ENCODE assay signal across 16 cellular contexts in the genomic region with DNA sequence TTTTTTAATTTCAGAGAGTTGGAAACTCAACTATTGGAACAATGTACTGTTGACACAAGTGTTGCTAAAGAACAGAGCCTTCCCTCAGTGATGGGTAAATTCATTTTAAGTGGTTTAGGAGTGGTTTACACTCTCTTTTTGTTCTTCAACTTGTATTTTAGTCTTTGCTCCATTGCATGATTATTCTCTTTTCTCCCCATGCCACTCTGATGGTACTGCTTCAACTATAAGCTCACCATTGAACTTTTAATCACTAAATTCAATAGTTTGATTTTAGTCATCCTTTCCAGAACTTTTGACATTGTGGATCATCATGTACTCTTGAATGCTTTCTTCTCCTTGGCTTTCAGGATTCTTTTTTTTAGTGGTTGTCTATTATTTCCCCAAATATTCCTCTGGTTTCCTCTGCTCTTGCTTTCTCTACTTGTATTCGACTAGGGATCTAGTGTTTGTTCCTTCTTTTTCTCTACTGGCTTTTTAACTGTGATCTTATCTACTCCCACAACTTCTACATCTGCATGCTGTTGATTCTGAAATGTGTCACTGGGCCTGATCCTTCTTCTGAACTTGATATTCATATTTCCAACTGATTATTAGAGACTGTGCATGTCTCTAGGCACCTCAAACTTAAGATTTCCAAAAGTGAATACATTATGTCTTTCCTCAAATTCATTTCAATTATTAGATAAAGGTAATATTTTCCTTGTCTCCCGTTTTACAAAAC. TPM values are rescaled to one million over a fixed set of nuclear protein-coding genes. Genes with fewer than 3 reads are reported as not detected.
DNase-seq lines count a peak whose midpoint lies in the region; ATAC-seq and TF ChIP-seq lines count a peak whose summit lies in the region.
"Had no signal": no experiment of that assay in that cellular context is flagged by ENCODE, and none has a peak within 500 bp of the region (broad histone marks: within the 10 kb centered on the region; RNA-seq: fewer than 3 reads in every experiment).

No MANE protein-coding gene starts in this region.

- intact Hi-C loops in activated CD4-positive, alpha-beta memory T cell treated with anti-CD3 and anti-CD28 coated beads for 36 hours (cut with micrococcal nuclease), result no loop called here
- intact Hi-C loops in activated T-helper 2 cell treated with anti-CD3 and anti-CD28 coated beads, Interferon-gamma antibody, Interleukin-2, Interleukin-4, amounts not matched to agents 10 μg/mL and 5 μg/mL and 100 μg/mL, durations not matched to agents 14 hours and 24 hours and 36 hours (cut with micrococcal nuclease), result no loop called here

- H3K4me3 Mint-ChIP-seq in activated CD4-positive, alpha-beta memory T cell treated with anti-CD3 and anti-CD28 coated beads for 36 hours, result no peak overlapping the region
- no peak overlapping the region for H3K4me3 Mint-ChIP-seq in activated CD4-positive, alpha-beta memory T cell treated with anti-CD3 and anti-CD28 coated beads, Interleukin-2, amount 10 ng/mL, durations not matched to agents 7 days and 5 days
- no peak overlapping the region for H3K4me3 Mint-ChIP-seq in activated T-helper 2 cell treated with anti-CD3 and anti-CD28 coated beads, Interferon-gamma antibody, Interleukin-2, Interleukin-4, amounts not matched to agents 10 μg/mL and 5 μg/mL and 100 μg/mL, durations not matched to agents 14 hours and 24 hours and 36 hours (ENCODE audit: low read depth)
- no peak overlapping the region for H3K4me3 Mint-ChIP-seq in mesothelial cell of epicardium
- H3K4me3 Mint-ChIP-seq: B cell had no signal

- peaks cover 6% of the 10 kb centered on the region for H3K4me1 Mint-ChIP-seq in activated CD4-positive, alpha-beta memory T cell treated with anti-CD3 and anti-CD28 coated beads for 36 hours (ENCODE audit: low read depth)
- H3K4me1 Mint-ChIP-seq in activated CD4-positive, alpha-beta memory T cell treated with anti-CD3 and anti-CD28 coated beads, Interleukin-2, amount 10 ng/mL, durations not matched to agents 7 days and 5 days, result peaks cover 4% of the 10 kb centered on the region
- H3K4me1 Mint-ChIP-seq in activated T-helper 2 cell treated with anti-CD3 and anti-CD28 coated beads, Interferon-gamma antibody, Interleukin-2, Interleukin-4, amounts not matched to agents 10 μg/mL and 5 μg/mL and 100 μg/mL, durations not matched to agents 14 hours and 24 hours and 36 hours (ENCODE audit: low read depth), result peaks cover 5% of the 10 kb centered on the region
- H3K4me1 Mint-ChIP-seq in mesothelial cell of epicardium, result no peaks in the 10 kb centered on the region
- H3K4me1 Mint-ChIP-seq: B cell had no signal

- peak overlapping the region; percentile 46 for H3K27ac Mint-ChIP-seq in activated CD4-positive, alpha-beta memory T cell treated with anti-CD3 and anti-CD28 coated beads for 36 hours
- H3K27ac Mint-ChIP-seq in activated CD4-positive, alpha-beta memory T cell treated with anti-CD3 and anti-CD28 coated beads, Interleukin-2, amount 10 ng/mL, durations not matched to agents 7 days and 5 days, result no peak overlapping the region
- peak overlapping the region; percentile 76 for H3K27ac Mint-ChIP-seq in activated T-helper 2 cell treated with anti-CD3 and anti-CD28 coated beads, Interferon-gamma antibody, Interleukin-2, Interleukin-4, amounts not matched to agents 10 μg/mL and 5 μg/mL and 100 μg/mL, durations not matched to agents 14 hours and 24 hours and 36 hours
- peak overlapping the region; percentile 3 for H3K27ac Mint-ChIP-seq in mesothelial cell of epicardium
- H3K27ac Mint-ChIP-seq: B cell had no signal

- no peak for ATAC-seq in GM19324 (IDR thresholded peaks at IDR 0.05; ENCODE audit: low FRiP score, unreplicated experiment)

- no peaks in the 10 kb centered on the region for H3K9me3 Mint-ChIP-seq in activated CD4-positive, alpha-beta memory T cell treated with anti-CD3 and anti-CD28 coated beads for 36 hours
- no peaks in the 10 kb centered on the region for H3K9me3 Mint-ChIP-seq in activated CD4-positive, alpha-beta memory T cell treated with anti-CD3 and anti-CD28 coated beads, Interleukin-2, amount 10 ng/mL, durations not matched to agents 7 days and 5 days
- H3K9me3 Mint-ChIP-seq in activated T-helper 2 cell treated with anti-CD3 and anti-CD28 coated beads, Interferon-gamma antibody, Interleukin-2, Interleukin-4, amounts not matched to agents 10 μg/mL and 5 μg/mL and 100 μg/mL, durations not matched to agents 14 hours and 24 hours and 36 hours, result no peaks in the 10 kb centered on the region
- peaks cover 4% of the 10 kb centered on the region for H3K9me3 Mint-ChIP-seq in mesothelial cell of epicardium

- TF ChIP-seq CTCF in mesothelial cell of epicardium (IDR thresholded peaks at IDR 0.05; ENCODE audit: unreplicated experiment), result no peak

- DNase-seq in activated CD4-positive, alpha-beta memory T cell treated with anti-CD3 and anti-CD28 coated beads for 36 hours, result no peak
- DNase-seq in activated CD4-positive, alpha-beta memory T cell treated with anti-CD3 and anti-CD28 coated beads, Interleukin-2, amount 10 ng/mL, durations not matched to agents 7 days and 5 days, result no peak
- DNase-seq in OCI-M1 (lab: John Stamatoyannopoulos, UW), result peak; percentile 55
- no peak for DNase-seq in activated T-helper 2 cell treated with anti-CD3 and anti-CD28 coated beads, Interferon-gamma antibody, Interleukin-2, Interleukin-4, amounts not matched to agents 10 μg/mL and 5 μg/mL and 100 μg/mL, durations not matched to agents 14 hours and 24 hours and 36 hours (ENCODE audit: low spot score)
- no peak for DNase-seq in mesothelial cell of epicardium (ENCODE audit: low spot score in 2 of 2, unreplicated experiment in 2 of 2)
- DNase-seq in cerebellar cortex (ENCODE audit: low spot score), result no peak
- DNase-seq: DMS 273 treated with DMSO at 0.1 percent for 48 hours, DND-41, KG1, NCI-H1105 treated with DMSO at 0.1 percent for 48 hours, NCI-H1694, NCI-H2081 treated with DMSO at 0.1 percent for 48 hours, NCI-H510A treated with DMSO at 0.1 percent for 48 hours, NCI-H774 had no signal

- peaks cover 20% of the 10 kb centered on the region for H3K36me3 Mint-ChIP-seq in activated CD4-positive, alpha-beta memory T cell treated with anti-CD3 and anti-CD28 coated beads for 36 hours
- peaks cover 32% of the 10 kb centered on the region for H3K36me3 Mint-ChIP-seq in activated CD4-positive, alpha-beta memory T cell treated with anti-CD3 and anti-CD28 coated beads, Interleukin-2, amount 10 ng/mL, durations not matched to agents 7 days and 5 days (ENCODE audit: low read depth)
- H3K36me3 Mint-ChIP-seq in activated T-helper 2 cell treated with anti-CD3 and anti-CD28 coated beads, Interferon-gamma antibody, Interleukin-2, Interleukin-4, amounts not matched to agents 10 μg/mL and 5 μg/mL and 100 μg/mL, durations not matched to agents 14 hours and 24 hours and 36 hours (ENCODE audit: low read depth), result peaks cover 40% of the 10 kb centered on the region
- H3K36me3 Mint-ChIP-seq in mesothelial cell of epicardium, result peaks cover 20% of the 10 kb centered on the region

- H3K27me3 Mint-ChIP-seq in activated CD4-positive, alpha-beta memory T cell treated with anti-CD3 and anti-CD28 coated beads for 36 hours, result no peaks in the 10 kb centered on the region
- H3K27me3 Mint-ChIP-seq in activated CD4-positive, alpha-beta memory T cell treated with anti-CD3 and anti-CD28 coated beads, Interleukin-2, amount 10 ng/mL, durations not matched to agents 7 days and 5 days, result no peaks in the 10 kb centered on the region
- no peaks in the 10 kb centered on the region for H3K27me3 Mint-ChIP-seq in activated T-helper 2 cell treated with anti-CD3 and anti-CD28 coated beads, Interferon-gamma antibody, Interleukin-2, Interleukin-4, amounts not matched to agents 10 μg/mL and 5 μg/mL and 100 μg/mL, durations not matched to agents 14 hours and 24 hours and 36 hours (ENCODE audit: low read depth)
- no peaks in the 10 kb centered on the region for H3K27me3 Mint-ChIP-seq in mesothelial cell of epicardium (ENCODE audit: low read depth)
- H3K27me3 Mint-ChIP-seq: B cell had no signal

- CTCF ChIA-PET in activated CD4-positive, alpha-beta memory T cell treated with anti-CD3 and anti-CD28 coated beads for 36 hours (lab: Charles Lee), result no interaction called here
- CTCF ChIA-PET in activated CD4-positive, alpha-beta memory T cell treated with anti-CD3 and anti-CD28 coated beads, Interleukin-2, amount 10 ng/mL, durations not matched to agents 7 days and 5 days (lab: Charles Lee), result no interaction called here

- POLR2A ChIA-PET in activated CD4-positive, alpha-beta memory T cell treated with anti-CD3 and anti-CD28 coated beads for 36 hours (lab: Charles Lee), result interaction anchor here (0.5 kb wide), 1 partner anchor 171 kb away, joined by 3 read pairs; no protein-coding TSS in a partner anchor
- POLR2A ChIA-PET in activated CD4-positive, alpha-beta memory T cell treated with anti-CD3 and anti-CD28 coated beads, Interleukin-2, amount 10 ng/mL, durations not matched to agents 7 days and 5 days (lab: Charles Lee), result interaction anchor here (1.8 kb wide), 1 partner anchor 15 kb away, joined by 5 read pairs; a partner anchor contains a TSS

RNA-seq across cellular contexts. Expression of a gene that starts 15.4 kb away (rescaled TPM):
- total RNA-seq in activated CD4-positive, alpha-beta memory T cell treated with anti-CD3 and anti-CD28 coated beads for 36 hours, result 10 to 100 TPM; 45.3 to 47.0 TPM
- total RNA-seq in activated CD4-positive, alpha-beta memory T cell treated with anti-CD3 and anti-CD28 coated beads, Interleukin-2, amount 10 ng/mL, durations not matched to agents 7 days and 5 days, result 10 to 100 TPM; 42.3 to 49.2 TPM
- 38.2 and 39.8 TPM in 2 replicates for total RNA-seq in activated T-helper 2 cell treated with anti-CD3 and anti-CD28 coated beads, Interferon-gamma antibody, Interleukin-2, Interleukin-4, amounts not matched to agents 10 μg/mL and 5 μg/mL and 100 μg/mL, durations not matched to agents 14 hours and 24 hours and 36 hours
- 62.2 to 71.5 TPM (median 67.1 TPM) in 3 replicates for total RNA-seq in mesothelial cell of epicardium

RNA-seq across cellular contexts. Expression of a gene that starts 29.3 kb away (rescaled TPM):
- total RNA-seq in activated CD4-positive, alpha-beta memory T cell treated with anti-CD3 and anti-CD28 coated beads for 36 hours, result 100 to 1,000 TPM; 349 to 355 TPM
- 100 to 1,000 TPM; 243 to 259 TPM for total RNA-seq in activated CD4-positive, alpha-beta memory T cell treated with anti-CD3 and anti-CD28 coated beads, Interleukin-2, amount 10 ng/mL, durations not matched to agents 7 days and 5 days
- total RNA-seq in activated T-helper 2 cell treated with anti-CD3 and anti-CD28 coated beads, Interferon-gamma antibody, Interleukin-2, Interleukin-4, amounts not matched to agents 10 μg/mL and 5 μg/mL and 100 μg/mL, durations not matched to agents 14 hours and 24 hours and 36 hours, result 407 and 425 TPM in 2 replicates
- total RNA-seq in mesothelial cell of epicardium, result 133 to 142 TPM (median 133 TPM) in 3 replicates
